Comparison of ENCODE assay signal across 28 cellular contexts in the genomic region with DNA sequence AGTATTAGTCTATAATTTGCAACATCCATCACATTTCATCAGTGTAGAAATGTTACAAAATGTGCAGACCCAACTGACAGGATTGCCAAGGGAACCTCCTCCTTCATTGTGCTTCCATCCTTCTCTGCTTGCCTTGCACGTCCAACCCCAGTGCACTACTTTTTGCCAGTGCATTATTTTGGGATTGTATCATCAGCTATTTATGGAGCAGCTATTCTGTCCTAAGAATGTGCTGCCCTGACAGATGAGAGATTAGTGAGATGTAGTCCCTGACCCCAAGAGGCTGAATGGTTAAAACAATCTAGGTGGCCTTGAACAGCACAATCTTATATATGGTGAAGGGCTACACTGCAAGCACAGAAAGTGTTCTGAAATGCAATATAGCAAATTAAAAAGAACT.
"Had no signal": no experiment of that assay in that cellular context is flagged by ENCODE, and none has a peak within 500 bp of the region (broad histone marks: within the 10 kb centered on the region; RNA-seq: fewer than 3 reads in every experiment).

No MANE protein-coding gene starts in this region.

- H3K4me3 Mint-ChIP-seq: naive thymus-derived CD4-positive, alpha-beta T cell; natural killer cell treated with Interleukin-12 subunit alpha and Interleukin-12 subunit beta and Interleukin-15 and Interleukin-18, amount 100 ng/mL, for 72 hours; stimulated activated naive B cell treated with anti-CD40 and anti-IgM and Interleukin-4, amounts not matched to agents 10 μg/mL and 1 μg/mL and 100 μg/mL, for 72 hours had no signal

- H3K4me1 ChIP-seq: left lung, lower lobe of right lung, prostate gland, right lobe of liver, suprapubic skin, tibial artery, upper lobe of right lung had no signal

- H3K4me3 ChIP-seq: left lung, lower lobe of right lung, ovary, prostate gland, right lobe of liver, skin epidermis, suprapubic skin, thoracic aorta, tibial artery, upper lobe of right lung had no signal

- H3K36me3 Mint-ChIP-seq: naive thymus-derived CD4-positive, alpha-beta T cell; natural killer cell treated with Interleukin-12 subunit alpha and Interleukin-12 subunit beta and Interleukin-15 and Interleukin-18, amount 100 ng/mL, for 72 hours; stimulated activated naive B cell treated with anti-CD40 and anti-IgM and Interleukin-4, amounts not matched to agents 10 μg/mL and 1 μg/mL and 100 μg/mL, for 72 hours had no signal

- H3K36me3 ChIP-seq: left lung, lower lobe of right lung, ovary, prostate gland, right lobe of liver, suprapubic skin, thoracic aorta, tibial artery, upper lobe of right lung had no signal

- H3K9me3 ChIP-seq: lower lobe of right lung, ovary, prostate gland, right lobe of liver, suprapubic skin, thoracic aorta, tibial artery, upper lobe of right lung had no signal

- H3K27me3 ChIP-seq: left lung, ovary, right lobe of liver, suprapubic skin, tibial artery, upper lobe of right lung had no signal

- H3K27ac Mint-ChIP-seq: naive thymus-derived CD4-positive, alpha-beta T cell; natural killer cell treated with Interleukin-12 subunit alpha and Interleukin-12 subunit beta and Interleukin-15 and Interleukin-18, amount 100 ng/mL, for 72 hours; stimulated activated naive B cell treated with anti-CD40 and anti-IgM and Interleukin-4, amounts not matched to agents 10 μg/mL and 1 μg/mL and 100 μg/mL, for 72 hours had no signal

- DNase-seq: glutamatergic neuron; hippocampal formation; kidney glomerular epithelial cell; left colon; left lung; lower lobe of right lung; mammary epithelial cell; mesenchymal stem cell; naive thymus-derived CD4-positive, alpha-beta T cell; ovary; retina; right lobe of liver; stimulated activated CD4-positive, alpha-beta T cell treated with anti-CD3 and anti-CD28 coated beads, Interleukin-12 subunit alpha, Interleukin-12 subunit beta, amount 100 ng/mL, for 4 hours; stimulated activated CD4-positive, alpha-beta T cell treated with anti-CD3 and anti-CD28 coated beads, Interleukin-15, amount 100 ng/mL, for 24 hours; stimulated activated CD4-positive, alpha-beta T cell treated with anti-CD3 and anti-CD28 coated beads, Interleukin-2, amount 100 ng/mL, for 24 hours; stimulated activated CD4-positive, alpha-beta T cell treated with anti-CD3 and anti-CD28 coated beads, Interleukin-4, amount 100 ng/mL, for 1 hour; stimulated activated naive B cell treated with anti-CD40 and anti-IgM and Interleukin-4, amounts not matched to agents 10 μg/mL and 1 μg/mL and 100 μg/mL, for 72 hours; stimulated activated naive CD8-positive, alpha-beta T cell treated with anti-CD3 and anti-CD28 coated beads, Interleukin-15, Interleukin-2, amounts not matched to agents 100 U/mL and 50 U/mL, for 24 hours; tibial artery; trophoblast cell; upper lobe of right lung had no signal

- H3K27ac ChIP-seq: left lung, lower lobe of right lung, ovary, prostate gland, right lobe of liver, skin epidermis, suprapubic skin, thoracic aorta, tibial artery, upper lobe of right lung had no signal

- FAIRE-seq: keratinocyte, urothelium cell line had no signal

- ATAC-seq: left colon; left lung; lower lobe of right lung; naive thymus-derived CD4-positive, alpha-beta T cell; natural killer cell treated with Interleukin-12 subunit alpha and Interleukin-12 subunit beta and Interleukin-15 and Interleukin-18, amount 100 ng/mL, for 72 hours; right lobe of liver; stimulated activated naive B cell treated with anti-CD40 and anti-IgM and Interleukin-4, amounts not matched to agents 10 μg/mL and 1 μg/mL and 100 μg/mL, for 72 hours; stimulated activated naive CD8-positive, alpha-beta T cell treated with anti-CD3 and anti-CD28 coated beads, Interleukin-15, Interleukin-2, amounts not matched to agents 100 U/mL and 50 U/mL, for 24 hours; upper lobe of right lung had no signal

- H3K4me1 Mint-ChIP-seq: naive thymus-derived CD4-positive, alpha-beta T cell; stimulated activated naive B cell treated with anti-CD40 and anti-IgM and Interleukin-4, amounts not matched to agents 10 μg/mL and 1 μg/mL and 100 μg/mL, for 72 hours had no signal

- H3K27me3 Mint-ChIP-seq: naive thymus-derived CD4-positive, alpha-beta T cell; natural killer cell treated with Interleukin-12 subunit alpha and Interleukin-12 subunit beta and Interleukin-15 and Interleukin-18, amount 100 ng/mL, for 72 hours; stimulated activated naive B cell treated with anti-CD40 and anti-IgM and Interleukin-4, amounts not matched to agents 10 μg/mL and 1 μg/mL and 100 μg/mL, for 72 hours had no signal
